In genomic region chr22:17726006-17726405, GRCh38 we compare ENCODE assay signal across 8 cellular contexts. TPM values are rescaled to one million over a fixed set of nuclear protein-coding genes. Genes with fewer than 3 reads are reported as not detected.
A peak's percentile ranks its signal among the peaks of the same experiment; 100 is the strongest.
DNase-seq lines count a peak whose midpoint lies in the region; ATAC-seq and TF ChIP-seq lines count a peak whose summit lies in the region.
"Not testable (repeated sequence)": the region's sequence is repeated elsewhere in the genome, so short reads cannot be mapped to it uniquely, and the experiment has no call there.

No MANE protein-coding gene starts in this region.

- not testable (repeated sequence) for TF ChIP-seq CTCF in HFFc6 (IDR thresholded peaks at IDR 0.05); chondrocyte (IDR thresholded peaks at IDR 0.05); cardiac muscle cell (IDR thresholded peaks at IDR 0.05; ENCODE audit: low read depth, low read length); osteoblast (IDR thresholded peaks at IDR 0.05; ENCODE audit: extremely low read depth, low read depth, low read length)

- not testable (repeated sequence) for H3K9ac ChIP-seq in stomach smooth muscle (ENCODE audit: low read length in 2 of 2)

- peak overlapping the region; percentile 79 for H3K4me3 Mint-ChIP-seq in HFFc6
- not testable (repeated sequence) for H3K4me3 Mint-ChIP-seq in activated T-helper 17 cell treated with anti-CD3 and anti-CD28 coated beads, Interleukin-2, amount 50 U/mL, for 72 hours; chondrocyte (ENCODE audit: unreplicated experiment)

- H2AFZ ChIP-seq in ACC112 (ENCODE audit: low read length, unreplicated experiment); osteoblast (ENCODE audit: low read length): not testable (repeated sequence)

- ATAC-seq in activated T-helper 17 cell treated with anti-CD3 and anti-CD28 coated beads, Interleukin-2, amount 50 U/mL, for 72 hours (replicated peaks); left lobe of liver: not testable (repeated sequence)

- not testable (repeated sequence) for H3K27me3 ChIP-seq in ACC112 (ENCODE audit: insufficient read depth, low read length); cardiac muscle cell; osteoblast (ENCODE audit: insufficient read depth, low read length); stomach smooth muscle (ENCODE audit: control insufficient read depth in 1 of 2, insufficient read depth in 2 of 2, low read length in 2 of 2)

- peaks cover 44% of the 10 kb centered on the region for H3K4me1 Mint-ChIP-seq in HFFc6 (ENCODE audit: low read depth)
- not testable (repeated sequence) for H3K4me1 Mint-ChIP-seq in activated T-helper 17 cell treated with anti-CD3 and anti-CD28 coated beads, Interleukin-2, amount 50 U/mL, for 72 hours
- peaks cover 50% of the 10 kb centered on the region for H3K4me1 Mint-ChIP-seq in chondrocyte (ENCODE audit: low read depth)

- H3K79me2 ChIP-seq in ACC112 (ENCODE audit: control insufficient read depth, insufficient read depth, low read length, unreplicated experiment) (peaks cover 23% of the 10 kb centered on the region), osteoblast (ENCODE audit: insufficient read depth, low read length) (peaks cover 56% of the 10 kb centered on the region)

- H3K27ac Mint-ChIP-seq in HFFc6 (peak overlapping the region; percentile 99), chondrocyte (ENCODE audit: unreplicated experiment) (peak overlapping the region; percentile 98)
- peak overlapping the region; percentile 36 for H3K27ac Mint-ChIP-seq in activated T-helper 17 cell treated with anti-CD3 and anti-CD28 coated beads, Interleukin-2, amount 50 U/mL, for 72 hours

- H3K36me3 Mint-ChIP-seq in HFFc6 (ENCODE audit: low read depth) (peaks cover 29% of the 10 kb centered on the region), chondrocyte (ENCODE audit: low read depth) (peaks cover 28% of the 10 kb centered on the region)
- H3K36me3 Mint-ChIP-seq in activated T-helper 17 cell treated with anti-CD3 and anti-CD28 coated beads, Interleukin-2, amount 50 U/mL, for 72 hours (ENCODE audit: low read depth), result peaks cover 52% of the 10 kb centered on the region

- H3K4me1 ChIP-seq in ACC112 (ENCODE audit: control insufficient read depth, insufficient read depth, low read length, unreplicated experiment), result not testable (repeated sequence)
- H3K4me1 ChIP-seq in cardiac muscle cell (ENCODE audit: low read depth) (peaks cover 35% of the 10 kb centered on the region), osteoblast (ENCODE audit: insufficient read depth, low read length) (peaks cover 20% of the 10 kb centered on the region), stomach smooth muscle (ENCODE audit: control insufficient read depth, insufficient read depth, low read length) (peaks cover 22% of the 10 kb centered on the region)

- 0 out of 2 replicates have a peak overlapping the region, but pooled peaks have one; percentile 29 for H3K27ac ChIP-seq in ACC112 (ENCODE audit: low read depth, low read length)
- peak overlapping the region; percentile 90 for H3K27ac ChIP-seq in cardiac muscle cell
- peak overlapping the region; percentile 59 for H3K27ac ChIP-seq in osteoblast (ENCODE audit: low read depth, low read length)
- peak overlapping the region; percentile 62 for H3K27ac ChIP-seq in stomach smooth muscle (ENCODE audit: low read length)

- H3K9me3 Mint-ChIP-seq in HFFc6; activated T-helper 17 cell treated with anti-CD3 and anti-CD28 coated beads, Interleukin-2, amount 50 U/mL, for 72 hours; chondrocyte (ENCODE audit: low read depth): not testable (repeated sequence)

- not testable (repeated sequence) for H3K36me3 ChIP-seq in ACC112 (ENCODE audit: insufficient read depth, low read length)
- peaks cover 21% of the 10 kb centered on the region for H3K36me3 ChIP-seq in cardiac muscle cell
- peaks cover 41% of the 10 kb centered on the region for H3K36me3 ChIP-seq in osteoblast (ENCODE audit: insufficient read depth, low read length)
- peaks cover 15 to 24% of the 10 kb centered on the region in 2 donors for H3K36me3 ChIP-seq in stomach smooth muscle (ENCODE audit: control insufficient read depth in 2 of 2, insufficient read depth in 2 of 2, low read length in 2 of 2)

- H3K4me3 ChIP-seq in ACC112 (ENCODE audit: low read depth, low read length); cardiac muscle cell; osteoblast (ENCODE audit: insufficient read depth, low read length); stomach smooth muscle (ENCODE audit: low read length in 2 of 2): not testable (repeated sequence)

- not testable (repeated sequence) for H4K20me1 ChIP-seq in osteoblast (ENCODE audit: insufficient read depth, low read length)

- peak overlapping the region; percentile 21 for H3K4me2 ChIP-seq in osteoblast (ENCODE audit: insufficient read depth, low read length)

- not testable (repeated sequence) for DNase-seq in HFFc6; chondrocyte (ENCODE audit: low spot score); cardiac muscle cell (ENCODE audit: low read depth in 1 of 2, low spot score in 1 of 2); osteoblast (ENCODE audit: insufficient read length, low spot score, missing footprints)
- DNase-seq in left lobe of liver (ENCODE audit: low spot score), result peak; percentile 29

- H3K9me3 ChIP-seq in cardiac muscle cell (ENCODE audit: low read depth); osteoblast (ENCODE audit: low read depth, low read length); stomach smooth muscle (ENCODE audit: control insufficient read depth in 2 of 2, low read length in 2 of 2): not testable (repeated sequence)

- not testable (repeated sequence) for H3K27me3 Mint-ChIP-seq in HFFc6 (ENCODE audit: insufficient read depth); activated T-helper 17 cell treated with anti-CD3 and anti-CD28 coated beads, Interleukin-2, amount 50 U/mL, for 72 hours; chondrocyte (ENCODE audit: low read depth)

RNA-seq across cellular contexts. Expression of gene BID, which starts 48.3 kb away (rescaled TPM):
- total RNA-seq in HFFc6 (2021; fragmentation: NEBNext Ultra II Directional; extraction: Animal tissue kit (Norgen Biotek cat#: 25700)), result 10 to 100 TPM; 48.7 to 61.0 (median 50.6) TPM
- 10 to 100 TPM in 1 of 2 donors, 1 to 10 TPM in 1; 6.2 to 19.2 TPM for total RNA-seq in activated T-helper 17 cell treated with anti-CD3 and anti-CD28 coated beads, Interleukin-2, amount 50 U/mL, for 72 hours
- total RNA-seq in chondrocyte (12.5 to 15.9 TPM (median 13.2 TPM) in 3 replicates), cardiac muscle cell (36.0 and 57.7 TPM in 2 replicates), left lobe of liver (30.9 TPM), osteoblast (16.3 and 21.2 TPM in 2 replicates)
- 30.8 and 40.8 TPM in 2 replicates for polyA plus RNA-seq in cardiac muscle cell

Comparison
In these comparisons a context has a peak if more than half of its experiments do, and no peak if none do; other contexts are left out.
1. H3K27ac ChIP-seq: peak in every context shown above with its lines; median percentile 90 in cardiac muscle cell; 62 in stomach smooth muscle; 59 in osteoblast; 29 in ACC112.
2. H3K27ac Mint-ChIP-seq: peak in every context shown above with its lines; median percentile 99 in HFFc6; 98 in chondrocyte; 36 in activated T-helper 17 cell treated with anti-CD3 and anti-CD28 coated beads, Interleukin-2, amount 50 U/mL, for 72 hours.